22 cellular contexts compared by ENCODE assay signal in genomic region chr20:60630609-60631008, GRCh38.
DNase-seq lines count a peak whose midpoint lies in the region; ATAC-seq and TF ChIP-seq lines count a peak whose summit lies in the region.
"Had no signal": no experiment of that assay in that cellular context is flagged by ENCODE, and none has a peak within 500 bp of the region (broad histone marks: within the 10 kb centered on the region; RNA-seq: fewer than 3 reads in every experiment).

No MANE protein-coding gene starts in this region.

- H3K56ac ChIP-seq in H9 (ENCODE audit: insufficient read length, low read depth, low read length), result no peak overlapping the region

- no peaks in the 10 kb centered on the region; a peak in 1 of 7 replicates for H3K36me3 Mint-ChIP-seq in H9 (ENCODE audit: insufficient read depth in 1 of 3, low read depth in 3 of 3)
- H3K36me3 Mint-ChIP-seq: activated CD4-positive, alpha-beta memory T cell treated with anti-CD3 and anti-CD28 coated beads for 36 hours; activated naive CD8-positive, alpha-beta T cell; brain; CD4-positive, alpha-beta memory T cell had no signal

- H3K79me1 ChIP-seq in H9 (ENCODE audit: insufficient read depth, low read depth, low read length, poor library complexity, severe bottlenecking), result no peaks in the 10 kb centered on the region

- no peak overlapping the region for H4K5ac ChIP-seq in H9 (ENCODE audit: insufficient read length, low read depth, low read length)

- H3K9ac ChIP-seq in H9 (ENCODE audit: extremely low read depth, insufficient read length, low read length), result no peak overlapping the region

- no peak overlapping the region for H3T11ph ChIP-seq in H9 (ENCODE audit: low read length)

- no peak overlapping the region for H2BK20ac ChIP-seq in H9 (ENCODE audit: low read depth, low read length, poor library complexity, severe bottlenecking)

- no CpG with 5 or more reads among the region's 8 CpGs for WGBS in H9 (ENCODE audit: extremely low coverage, insufficient read length, low lambda C conversion rate)

- H4K91ac ChIP-seq in H9 (ENCODE audit: insufficient read length, low read depth, low read length), result no peak overlapping the region

- H2BK12ac ChIP-seq in H9 (ENCODE audit: insufficient read length, low read depth, low read length), result no peak overlapping the region

- H3K4me2 ChIP-seq in H9 (ENCODE audit: insufficient read depth, insufficient read length, low read length), result no peak overlapping the region

- peaks cover 8% of the 10 kb centered on the region for H3K27me3 Mint-ChIP-seq in H9 (ENCODE audit: low read depth)
- H3K27me3 Mint-ChIP-seq: activated CD4-positive, alpha-beta memory T cell treated with anti-CD3 and anti-CD28 coated beads for 36 hours; activated naive CD8-positive, alpha-beta T cell; activated T-cell treated with anti-CD3 and anti-CD28 coated beads, Interleukin-2, amount 50 U/mL, for 24 hours had no signal

- H3K9me3 ChIP-seq in H9 (ENCODE audit: control insufficient read depth, low read depth, low read length), result no peaks in the 10 kb centered on the region
- H3K9me3 ChIP-seq: colonic mucosa had no signal

- no peak overlapping the region for H2BK5ac ChIP-seq in H9 (ENCODE audit: insufficient read length, low read length)

- H3K27ac ChIP-seq in foreskin keratinocyte (no peak overlapping the region), H9 (ENCODE audit: insufficient read length, low read depth, low read length) (no peak overlapping the region)
- H3K27ac ChIP-seq: colonic mucosa, stomach had no signal

- H3K4me1 Mint-ChIP-seq in H9, result no peaks in the 10 kb centered on the region
- H3K4me1 Mint-ChIP-seq: CD4-positive, alpha-beta memory T cell had no signal

- ATAC-seq in foreskin keratinocyte (peak; percentile 9), HG03469 (IDR thresholded peaks at IDR 0.05; ENCODE audit: unreplicated experiment) (no peak)
- ATAC-seq: HCT116, left lobe of liver, mucosa of descending colon, sciatic nerve had no signal

- H3K23ac ChIP-seq in H9 (ENCODE audit: insufficient read length, low read depth, low read length), result no peak overlapping the region

- no peak overlapping the region for H3K27ac Mint-ChIP-seq in H9
- H3K27ac Mint-ChIP-seq: activated CD4-positive, alpha-beta memory T cell treated with anti-CD3 and anti-CD28 coated beads for 36 hours; activated naive CD8-positive, alpha-beta T cell; activated T-cell treated with anti-CD3 and anti-CD28 coated beads, Interleukin-2, amount 50 U/mL, for 24 hours; CD4-positive, alpha-beta memory T cell had no signal

- DNase-seq in NCI-H1092 (lab: John Stamatoyannopoulos, UW) (peak; percentile 59), NCI-H2081 (lab: John Stamatoyannopoulos, UW) (peak; percentile 37 to 89), NCI-H69 (lab: John Stamatoyannopoulos, UW) (peak; percentile 92), foreskin keratinocyte (no peak), head of caudate nucleus (no peak), ACHN (no peak), H9 (no peak)
- DNase-seq: activated CD4-positive, alpha-beta memory T cell treated with anti-CD3 and anti-CD28 coated beads for 36 hours; activated T-cell treated with anti-CD3 and anti-CD28 coated beads, Interleukin-2, amount 50 U/mL, for 24 hours; CD4-positive, alpha-beta memory T cell; colonic mucosa; mucosa of descending colon; NCI-H526; nucleus accumbens; stimulated activated CD4-positive, alpha-beta T cell treated with anti-CD3 and anti-CD28 coated beads, Interleukin-1b, Interleukin-23, amount 100 ng/mL, for 48 hours; stomach had no signal

- no peaks in the 10 kb centered on the region for H4K20me1 ChIP-seq in H9 (ENCODE audit: control insufficient read depth, insufficient read depth, insufficient read length)

- H3K14ac ChIP-seq in H9 (ENCODE audit: insufficient read depth, low read length), result no peak overlapping the region

- no peaks in the 10 kb centered on the region; a peak in 2 of 5 replicates for H3K9me3 Mint-ChIP-seq in H9
- H3K9me3 Mint-ChIP-seq: activated CD4-positive, alpha-beta memory T cell treated with anti-CD3 and anti-CD28 coated beads for 36 hours; activated T-cell treated with anti-CD3 and anti-CD28 coated beads, Interleukin-2, amount 50 U/mL, for 24 hours had no signal

- no peaks in the 10 kb centered on the region for H3K23me2 ChIP-seq in H9 (ENCODE audit: insufficient read length, low read depth, low read length, poor library complexity, severe bottlenecking)

- intact Hi-C loops in head of caudate nucleus (cut with DNase I), result no loop called here

- no peaks in the 10 kb centered on the region for H3K79me2 ChIP-seq in H9 (ENCODE audit: insufficient read depth, low read length)

- no peak overlapping the region for H4K8ac ChIP-seq in H9 (replicated peaks; ENCODE audit: insufficient read length, low read depth, low read length)

- H2BK120ac ChIP-seq in H9 (ENCODE audit: low read depth, low read length, poor library complexity, severe bottlenecking), result no peak overlapping the region

- H3K27me3 ChIP-seq in foreskin keratinocyte (no peaks in the 10 kb centered on the region), H9 (ENCODE audit: insufficient read depth, low read length) (no peaks in the 10 kb centered on the region)
- H3K27me3 ChIP-seq: colonic mucosa had no signal

- H3K18ac ChIP-seq in H9 (ENCODE audit: insufficient read length, low read depth, low read length), result no peak overlapping the region

- H2AFZ ChIP-seq in H9 (ENCODE audit: low read length), result no peak overlapping the region

- H2AK5ac ChIP-seq in H9 (ENCODE audit: insufficient read length, low read length), result no peak overlapping the region

- TF ChIP-seq CTCF in foreskin keratinocyte (conservative IDR thresholded peaks at IDR 0.05) (no peak), H9 (conservative IDR thresholded peaks at IDR 0.05) (no peak)

- no peak overlapping the region for H3K4me3 Mint-ChIP-seq in H9
- H3K4me3 Mint-ChIP-seq: activated CD4-positive, alpha-beta memory T cell treated with anti-CD3 and anti-CD28 coated beads for 36 hours; activated naive CD8-positive, alpha-beta T cell; activated T-cell treated with anti-CD3 and anti-CD28 coated beads, Interleukin-2, amount 50 U/mL, for 24 hours; CD4-positive, alpha-beta memory T cell had no signal

- no peak overlapping the region for H3K4ac ChIP-seq in H9 (ENCODE audit: low read depth, low read length)

- H2BK15ac ChIP-seq in H9 (ENCODE audit: low read depth, low read length), result no peak overlapping the region

- H3K4me1 ChIP-seq in foreskin keratinocyte, result no peaks in the 10 kb centered on the region
- no peaks in the 10 kb centered on the region for H3K4me1 ChIP-seq in H9 (ENCODE audit: insufficient read depth, low read length)
- H3K4me1 ChIP-seq: colonic mucosa, stomach had no signal

- in situ Hi-C loops in ACHN (cut with HindIII; ENCODE audit: low pct_ligation_motif_present, low pct_unique_long_range_greater_than_20kb, low sequenced_read_pairs), result no loop called here

Comparison
In these comparisons a context has a peak if more than half of its experiments do, and no peak if none do; other contexts are left out.
1. DNase-seq: peak in NCI-H1092 (single experiment), NCI-H2081 (2 of 2) and NCI-H69 (single experiment); none in foreskin keratinocyte (0 of 2), head of caudate nucleus (0 of 42), ACHN (single experiment) and H9 (single experiment).